In genomic region chr14:105092124-105092911, GRCh38 we compare ENCODE assay signal across 9 cellular contexts. TPM values are rescaled to one million over a fixed set of nuclear protein-coding genes. Genes with fewer than 3 reads are reported as not detected.
DNase-seq lines count a peak whose midpoint lies in the region; ATAC-seq and TF ChIP-seq lines count a peak whose summit lies in the region.
"Had no signal": no experiment of that assay in that cellular context is flagged by ENCODE, and none has a peak within 500 bp of the region (broad histone marks: within the 10 kb centered on the region; RNA-seq: fewer than 3 reads in every experiment).

No MANE protein-coding gene starts in this region.

- H3K9me3 Mint-ChIP-seq in endodermal cell = no peaks in the 10 kb centered on the region

- TF ChIP-seq RAD21 in neural cell (conservative IDR thresholded peaks at IDR 0.05) = no peak

- 61 to 74% methylated on average over 15 to 25 of the region's 25 CpGs for WGBS in endodermal cell (ENCODE audit: insufficient coverage in 1 of 2, insufficient read length in 1 of 2), 2 experiments

- DNase-seq in ELF-1 (ENCODE audit: low read depth, low spot score) (peak; percentile 50), PC-9 (peak in 1 of 2 experiments; percentile 38), endodermal cell (peak; percentile 71), dedifferentiated amniotic fluid mesenchymal stem cell (ENCODE audit: extremely low spot score) (no peak), RKO (ENCODE audit: low spot score) (no peak)

- peak overlapping the region; percentile 97 for H3K4me2 ChIP-seq in PC-9
- H3K4me2 ChIP-seq in neural cell (ENCODE audit: low read length) = no peak overlapping the region

- no peaks in the 10 kb centered on the region for H3K9me2 ChIP-seq in PC-9 (ENCODE audit: insufficient read depth)
- no peaks in the 10 kb centered on the region for H3K9me2 ChIP-seq in neural cell (ENCODE audit: insufficient read depth, low read length)

- TSS peak; percentile 66 for BruUV-seq in PC-9 (replicated peaks; lab: Mats Ljungman, UMichigan)

- no peak overlapping the region for H3K27ac Mint-ChIP-seq in endodermal cell

- 0 out of 2 replicates have a peak, but pooled peaks cover 3% of the 10 kb centered on the region for H3K79me2 ChIP-seq in PC-9 (ENCODE audit: low read depth)
- no peaks in the 10 kb centered on the region for H3K79me2 ChIP-seq in neural cell (replicated peaks; ENCODE audit: insufficient read depth, low read length)

- H2AFZ ChIP-seq in PC-9 = no peak overlapping the region
- no peak overlapping the region for H2AFZ ChIP-seq in neural cell (ENCODE audit: low read depth, low read length)

- H3K4me1 ChIP-seq in PC-9 (replicated peaks; ENCODE audit: insufficient read depth) = peaks cover 59% of the 10 kb centered on the region
- peaks cover 10% of the 10 kb centered on the region for H3K4me1 ChIP-seq in endodermal cell (ENCODE audit: control insufficient read depth, insufficient read depth, low read length)

- H3K9me3 ChIP-seq in PC-9 (ENCODE audit: insufficient read depth, low read depth) = no peaks in the 10 kb centered on the region
- no peaks in the 10 kb centered on the region for H3K9me3 ChIP-seq in endodermal cell (ENCODE audit: control insufficient read depth, low read length)
- H3K9me3 ChIP-seq in neural cell (ENCODE audit: low read length) = no peaks in the 10 kb centered on the region

- H3K36me3 ChIP-seq in PC-9 (ENCODE audit: low read depth) (no peaks in the 10 kb centered on the region), endodermal cell (ENCODE audit: control insufficient read depth, insufficient read depth, low read length) (no peaks in the 10 kb centered on the region), neural cell (ENCODE audit: insufficient read depth, low read length) (no peaks in the 10 kb centered on the region)

- H3K4me1 Mint-ChIP-seq in endodermal cell = peaks cover 16% of the 10 kb centered on the region

- H3K27ac ChIP-seq in PC-9 (peak overlapping the region; percentile 91), endodermal cell (ENCODE audit: low read depth, low read length) (no peak overlapping the region), neural cell (ENCODE audit: low read length) (no peak overlapping the region)

- POLR2A ChIA-PET in PC-9 (lab: Charles Lee; ENCODE audit: unreplicated experiment) = interaction anchor here (0.5 to 0.6 kb wide), 4 partner anchors 31 to 343 kb away, joined by 3 to 6 read pairs (median 4); no protein-coding TSS in a partner anchor

- H3K9ac ChIP-seq in endodermal cell (ENCODE audit: extremely low read depth, low read length, poor library complexity, severe bottlenecking) (no peak overlapping the region), neural cell (ENCODE audit: low read length) (no peak overlapping the region)

- H3K4me3 ChIP-seq in PC-9 (peak overlapping the region; percentile 96), endodermal cell (ENCODE audit: low read length) (no peak overlapping the region), neural cell (ENCODE audit: low read length) (peak overlapping the region; percentile 43)

- TF ChIP-seq EP300 in neural cell (conservative IDR thresholded peaks at IDR 0.05; ENCODE audit: poor library complexity, severe bottlenecking) = no peak

- H3K27me3 ChIP-seq in PC-9 (ENCODE audit: insufficient read depth, low read depth) = no peaks in the 10 kb centered on the region
- H3K27me3 ChIP-seq in endodermal cell (ENCODE audit: control insufficient read depth, insufficient read depth, low read length, poor library complexity, severe bottlenecking) = peaks cover 32% of the 10 kb centered on the region
- peaks cover 43% of the 10 kb centered on the region for H3K27me3 ChIP-seq in neural cell (ENCODE audit: insufficient read depth, low read depth, low read length)

- H3K27me3 Mint-ChIP-seq in endodermal cell (ENCODE audit: insufficient read depth) = peaks cover 43% of the 10 kb centered on the region

- H4K20me1 ChIP-seq in PC-9 (ENCODE audit: insufficient read depth) = no peaks in the 10 kb centered on the region
- no peaks in the 10 kb centered on the region for H4K20me1 ChIP-seq in neural cell (ENCODE audit: insufficient read depth)

- intact Hi-C loops in PC-9 (cut with micrococcal nuclease; ENCODE audit: unreplicated experiment) = loop anchor here (5.0 kb wide), 1 partner anchor 400 kb away; the partner anchor contains the start of gene TEDC1

- no peak for TF ChIP-seq CTCF in PC-9 (conservative IDR thresholded peaks at IDR 0.05)
- TF ChIP-seq CTCF in endodermal cell (conservative IDR thresholded peaks at IDR 0.05) = no peak
- no peak for TF ChIP-seq CTCF in neural cell (IDR thresholded peaks at IDR 0.05; ENCODE audit: poor library complexity, severe bottlenecking)

- peak overlapping the region; percentile 67 for H3K4me3 Mint-ChIP-seq in endodermal cell

- H3K36me3 Mint-ChIP-seq in endodermal cell (ENCODE audit: low read depth) = no peaks in the 10 kb centered on the region

- H3F3A ChIP-seq in PC-9 (ENCODE audit: insufficient read depth, low read depth) (peaks cover 38% of the 10 kb centered on the region), neural cell (ENCODE audit: insufficient read depth, low read length, poor library complexity, severe bottlenecking) (no peaks in the 10 kb centered on the region)

- CTCF ChIA-PET in PC-9 (lab: Charles Lee) = interaction anchor here (0.6 kb wide), 1 partner anchor 40 kb away, joined by 3 read pairs; no protein-coding TSS in a partner anchor

- ATAC-seq in activated CD4-positive, CD25-positive, alpha-beta regulatory T cell treated with anti-CD3 and anti-CD28 coated beads, Interleukin-2, amount 50 U/mL, for 24 hours = no peak
- ATAC-seq in GM21447 (IDR thresholded peaks at IDR 0.05; ENCODE audit: unreplicated experiment) = no peak

TF ChIP-seq in neural cell, 6 proteins besides CTCF, POLR2A, EP300 and RAD21:
- TF ChIP-seq REST (IDR thresholded peaks at IDR 0.05; ENCODE audit: borderline replicate concordance) (no peak), MXI1 (conservative IDR thresholded peaks at IDR 0.05; ENCODE audit: poor library complexity, severe bottlenecking) (no peak), TAF1 (IDR thresholded peaks at IDR 0.05; ENCODE audit: low read depth) (no peak), EZH2 (IDR thresholded peaks at IDR 0.05; ENCODE audit: borderline replicate concordance, insufficient read depth, low read length, poor library complexity, severe bottlenecking) (no peak), SMC3 (conservative IDR thresholded peaks at IDR 0.05; ENCODE audit: poor library complexity) (no peak), POLR2AphosphoS5 (IDR thresholded peaks at IDR 0.05) (no peak)
TF ChIP-seq in neural cell: peak in this region for 0.

RNA-seq across cellular contexts. Expression of gene GPR132, which starts 27.1 kb away (rescaled TPM):
- total RNA-seq in PC-9 (2021) (0.98 TPM in 1 of 2 replicates, not detected in the other), endodermal cell (1 to 10 TPM in 1 of 2 donors, under 1 TPM in 1; 0.27 to 3.3 TPM)
- polyA plus RNA-seq in endodermal cell (2013, experiment 1 of 2) = 0.25 TPM
- 0.08 TPM for polyA plus RNA-seq in endodermal cell (2013, experiment 2 of 2)
- polyA plus RNA-seq in neural cell = not detected in 2 replicates
- polyA minus RNA-seq in neural cell = not detected in 2 replicates
- total RNA-seq: SK-MEL-5 had no signal

Comparison
In these comparisons a context has a peak if more than half of its experiments do, and no peak if none do; other contexts are left out.
1. DNase-seq: peak in ELF-1 (single experiment) and endodermal cell (single experiment); none in dedifferentiated amniotic fluid mesenchymal stem cell (single experiment) and RKO (single experiment).